17 cellular contexts compared by ENCODE assay signal in genomic region chr10:52442576-52442975, GRCh38.
DNase-seq lines count a peak whose midpoint lies in the region; ATAC-seq and TF ChIP-seq lines count a peak whose summit lies in the region.
"Had no signal": no experiment of that assay in that cellular context is flagged by ENCODE, and none has a peak within 500 bp of the region (broad histone marks: within the 10 kb centered on the region; RNA-seq: fewer than 3 reads in every experiment).

No MANE protein-coding gene starts in this region.

- no peaks in the 10 kb centered on the region for H3K27me3 Mint-ChIP-seq in stimulated activated naive B cell treated with anti-CD40 and anti-IgM and Interleukin-4, amounts not matched to agents 10 μg/mL and 1 μg/mL and 100 μg/mL, for 72 hours

- DNase-seq in SJSA1 (ENCODE audit: low read depth in 1 of 2, low spot score in 2 of 2) = no peak
- peak; percentile 80 for DNase-seq in fibroblast of mammary gland (ENCODE audit: low read depth)
- DNase-seq in stimulated activated naive B cell treated with anti-CD40 and anti-IgM and Interleukin-4, amounts not matched to agents 10 μg/mL and 1 μg/mL and 100 μg/mL, for 72 hours = no peak
- no peak for DNase-seq in lower leg skin (ENCODE audit: low spot score in 2 of 2)
- DNase-seq: activated gamma-delta T cell treated with Interleukin-2 at 50 U/mL for 16 hours; endodermal cell; hippocampal formation; NCI-H1417; NCI-H345; stimulated activated CD4-positive, alpha-beta T cell treated with anti-CD3 and anti-CD28 coated beads, Interleukin-2, amount 100 ng/mL, for 24 hours; tibial artery; WERI-Rb-1 had no signal

- H3K36me3 ChIP-seq in SJSA1 = no peaks in the 10 kb centered on the region
- H3K36me3 ChIP-seq: cardiac muscle cell, tibial artery, WERI-Rb-1 had no signal

- no peak overlapping the region for H3K4me3 Mint-ChIP-seq in stimulated activated naive B cell treated with anti-CD40 and anti-IgM and Interleukin-4, amounts not matched to agents 10 μg/mL and 1 μg/mL and 100 μg/mL, for 72 hours
- H3K4me3 Mint-ChIP-seq: endodermal cell, nephron had no signal

- H3K27me3 ChIP-seq in SJSA1 (replicated peaks) = no peaks in the 10 kb centered on the region
- H3K27me3 ChIP-seq: cardiac muscle cell, tibial artery had no signal

- intact Hi-C loops in lower leg skin (cut with DNase I; ENCODE audit: low total_unique reads) = no loop called here

- no peak overlapping the region for H3K27ac Mint-ChIP-seq in stimulated activated naive B cell treated with anti-CD40 and anti-IgM and Interleukin-4, amounts not matched to agents 10 μg/mL and 1 μg/mL and 100 μg/mL, for 72 hours
- H3K27ac Mint-ChIP-seq: endodermal cell had no signal

- peak; percentile 56 for ATAC-seq in GM19351 (IDR thresholded peaks at IDR 0.05; ENCODE audit: unreplicated experiment)
- peak; percentile 61 to 76 for ATAC-seq in stimulated activated naive B cell treated with anti-CD40 and anti-IgM and Interleukin-4, amounts not matched to agents 10 μg/mL and 1 μg/mL and 100 μg/mL, for 72 hours (replicated peaks)
- no peak for ATAC-seq in GM21360 (IDR thresholded peaks at IDR 0.05; ENCODE audit: unreplicated experiment)
- ATAC-seq in HG03108 (IDR thresholded peaks at IDR 0.05; ENCODE audit: unreplicated experiment) = no peak

- H3K4me3 ChIP-seq in SJSA1 = no peak overlapping the region
- H3K4me3 ChIP-seq in fibroblast of mammary gland (ENCODE audit: control insufficient read depth, low read depth, low read length) = no peak overlapping the region
- no peak overlapping the region for H3K4me3 ChIP-seq in lower leg skin (ENCODE audit: low read depth, poor library complexity, severe bottlenecking)
- H3K4me3 ChIP-seq: cardiac muscle cell, tibial artery had no signal

- peak overlapping the region; percentile 95 for H3K27ac ChIP-seq in SJSA1
- H3K27ac ChIP-seq: cardiac muscle cell, tibial artery, WERI-Rb-1 had no signal

- H3K9me3 ChIP-seq in SJSA1 (replicated peaks) = no peaks in the 10 kb centered on the region
- H3K9me3 ChIP-seq: tibial artery had no signal

- no peak for TF ChIP-seq POLR2A in lower leg skin (IDR thresholded peaks at IDR 0.05)

- TF ChIP-seq CTCF in fibroblast of mammary gland (conservative IDR thresholded peaks at IDR 0.05; ENCODE audit: control insufficient read depth, insufficient read depth, low read depth, low read length) = no peak
- TF ChIP-seq CTCF in lower leg skin (IDR thresholded peaks at IDR 0.05) = no peak

- H3K4me1 ChIP-seq in SJSA1 (replicated peaks) = peaks cover 24% of the 10 kb centered on the region
- H3K4me1 ChIP-seq: tibial artery had no signal

- peaks cover 0 to under 1% of the 10 kb centered on the region in 2 donors for H3K4me1 Mint-ChIP-seq in stimulated activated naive B cell treated with anti-CD40 and anti-IgM and Interleukin-4, amounts not matched to agents 10 μg/mL and 1 μg/mL and 100 μg/mL, for 72 hours
- H3K4me1 Mint-ChIP-seq: nephron had no signal

- no peaks in the 10 kb centered on the region for H3K36me3 Mint-ChIP-seq in stimulated activated naive B cell treated with anti-CD40 and anti-IgM and Interleukin-4, amounts not matched to agents 10 μg/mL and 1 μg/mL and 100 μg/mL, for 72 hours

- no peaks in the 10 kb centered on the region for H3K9me3 Mint-ChIP-seq in stimulated activated naive B cell treated with anti-CD40 and anti-IgM and Interleukin-4, amounts not matched to agents 10 μg/mL and 1 μg/mL and 100 μg/mL, for 72 hours
- H3K9me3 Mint-ChIP-seq: endodermal cell, nephron had no signal

Comparison
In these comparisons a context has a peak if more than half of its experiments do, and no peak if none do; other contexts are left out.
1. ATAC-seq: peak in GM19351 (single experiment) and stimulated activated naive B cell treated with anti-CD40 and anti-IgM and Interleukin-4, amounts not matched to agents 10 μg/mL and 1 μg/mL and 100 μg/mL, for 72 hours (2 of 2); none in GM21360 (single experiment) and HG03108 (single experiment).